In genomic region chrX:102697506-102697905, GRCh38 we compare ENCODE assay signal across 26 cellular contexts. TPM values are rescaled to one million over a fixed set of nuclear protein-coding genes. Genes with fewer than 3 reads are reported as not detected.
DNase-seq lines count a peak whose midpoint lies in the region; ATAC-seq, FAIRE-seq and TF ChIP-seq lines count a peak whose summit lies in the region.
"Had no signal": no experiment of that assay in that cellular context is flagged by ENCODE, and none has a peak within 500 bp of the region (broad histone marks: within the 10 kb centered on the region; RNA-seq: fewer than 3 reads in every experiment).

No MANE protein-coding gene starts in this region.

- no peak for TF ChIP-seq CTCF in HFFc6 (IDR thresholded peaks at IDR 0.05)
- no peak for TF ChIP-seq CTCF in endothelial cell of umbilical vein (IDR thresholded peaks at IDR 0.05; ENCODE audit: extremely low read depth in 1 of 2, insufficient read depth in 1 of 2, low read depth in 1 of 2, low read length in 2 of 2)
- TF ChIP-seq CTCF in kidney (IDR thresholded peaks at IDR 0.05; ENCODE audit: borderline replicate concordance, extremely low read depth, insufficient read depth), result no peak
- no peak for TF ChIP-seq CTCF in mesothelial cell of epicardium (IDR thresholded peaks at IDR 0.05; ENCODE audit: unreplicated experiment)

- H4K20me1 ChIP-seq in endothelial cell of umbilical vein (replicated peaks; ENCODE audit: control insufficient read depth, extremely low read depth, insufficient read depth, low read length), result no peaks in the 10 kb centered on the region

- H3K4me1 Mint-ChIP-seq in HFFc6 (ENCODE audit: low read depth) (no peaks in the 10 kb centered on the region), mesothelial cell of epicardium (no peaks in the 10 kb centered on the region)
- H3K4me1 Mint-ChIP-seq: central memory CD8-positive, alpha-beta T cell had no signal

- no peaks in the 10 kb centered on the region for H3K36me3 Mint-ChIP-seq in HFFc6 (ENCODE audit: low read depth)
- H3K36me3 Mint-ChIP-seq in mesothelial cell of epicardium, result peaks cover 4% of the 10 kb centered on the region

- dilution Hi-C loops in endothelial cell of umbilical vein (cut with MboI; ENCODE audit: extremely low pct_ligation_motif_present, low sequenced_read_pairs), result no loop called here

- no peaks in the 10 kb centered on the region for H3K27me3 ChIP-seq in endothelial cell of umbilical vein (ENCODE audit: control insufficient read depth in 2 of 2, insufficient read depth in 2 of 2, low read length in 2 of 2)
- H3K27me3 ChIP-seq: stomach, tibial artery had no signal

- intact Hi-C loops in endothelial cell of umbilical vein (cut with micrococcal nuclease) (no loop called here), kidney (cut with DNase I) (no loop called here)

- no peaks in the 10 kb centered on the region for H3K9me1 ChIP-seq in endothelial cell of umbilical vein (replicated peaks; ENCODE audit: control insufficient read depth, extremely low read depth, insufficient read depth, low read length)

- H3K27me3 Mint-ChIP-seq in HFFc6 (ENCODE audit: insufficient read depth) (no peaks in the 10 kb centered on the region), mesothelial cell of epicardium (ENCODE audit: low read depth) (no peaks in the 10 kb centered on the region)
- H3K27me3 Mint-ChIP-seq: progenitor cell of endocrine pancreas had no signal

- H3K79me2 ChIP-seq in endothelial cell of umbilical vein (ENCODE audit: control insufficient read depth, insufficient read depth, low read length), result no peaks in the 10 kb centered on the region

- ATAC-seq in HG03039 (IDR thresholded peaks at IDR 0.05; ENCODE audit: unreplicated experiment), result no peak
- ATAC-seq: HCT116, lower lobe of right lung, sciatic nerve had no signal

- H3K9me3 ChIP-seq in endothelial cell of umbilical vein (replicated peaks; ENCODE audit: control insufficient read depth, insufficient read depth, low read length) (no peaks in the 10 kb centered on the region), kidney (ENCODE audit: control insufficient read depth in 1 of 2, low read length in 2 of 2) (no peaks in the 10 kb centered on the region)
- H3K9me3 ChIP-seq: lower lobe of right lung, stomach, tibial artery had no signal

- no peak overlapping the region for H3K4me2 ChIP-seq in endothelial cell of umbilical vein (ENCODE audit: insufficient read depth, low read length)

- H3K4me3 ChIP-seq in endothelial cell of umbilical vein (replicated peaks in 1 of 3; ENCODE audit: insufficient read depth in 1 of 3, low read depth in 1 of 3, low read length in 3 of 3) (no peak overlapping the region), kidney (ENCODE audit: low read length in 2 of 2) (no peak overlapping the region)
- H3K4me3 ChIP-seq: lower lobe of right lung, SK-N-MC, stomach, tibial artery had no signal

- H3K36me3 ChIP-seq in endothelial cell of umbilical vein (ENCODE audit: control insufficient read depth in 2 of 2, extremely low read depth in 1 of 2, insufficient read depth in 2 of 2, low read length in 2 of 2) (no peaks in the 10 kb centered on the region), kidney (ENCODE audit: control insufficient read depth in 1 of 2, insufficient read depth in 2 of 2, low read length in 2 of 2) (no peaks in the 10 kb centered on the region)
- H3K36me3 ChIP-seq: lower lobe of right lung, stomach, tibial artery, WERI-Rb-1 had no signal

- H3K27ac Mint-ChIP-seq in HFFc6 (no peak overlapping the region; the same call in 1 of the 2 replicates), mesothelial cell of epicardium (no peak overlapping the region)
- H3K27ac Mint-ChIP-seq: activated naive CD4-positive, alpha-beta T cell treated with anti-CD3 and anti-CD28 coated beads for 36 hours; progenitor cell of endocrine pancreas had no signal

- CTCF ChIA-PET in endothelial cell of umbilical vein (lab: Charles Lee), result no interaction called here

- H3K9ac ChIP-seq in endothelial cell of umbilical vein (replicated peaks; ENCODE audit: extremely low read depth, insufficient read depth, low read length) (no peak overlapping the region), kidney (ENCODE audit: low read length in 2 of 2) (no peak overlapping the region)

- H3K27ac ChIP-seq in endothelial cell of umbilical vein (ENCODE audit: insufficient read depth, low read depth, low read length), result no peak overlapping the region
- H3K27ac ChIP-seq in kidney (ENCODE audit: low read depth in 2 of 2, low read length in 2 of 2), result no peak overlapping the region
- H3K27ac ChIP-seq: C4-2B, lower lobe of right lung, RWPE1, SK-N-MC, stomach, tibial artery, WERI-Rb-1 had no signal

- peak; percentile 4 for DNase-seq in HFFc6
- DNase-seq in NCI-H446 treated with DMSO at 0.1 percent for 48 hours (lab: John Stamatoyannopoulos, UW), result peak; percentile 67
- peak; percentile 35 for DNase-seq in endothelial cell of umbilical vein (ENCODE audit: low read depth, low spot score)
- no peak for DNase-seq in kidney
- DNase-seq in mesothelial cell of epicardium (ENCODE audit: low spot score in 2 of 2, unreplicated experiment in 2 of 2), result no peak
- no peak for DNase-seq in SHP77 (lab: John Stamatoyannopoulos, UW)
- DNase-seq: activated CD4-positive, alpha-beta T cell treated with anti-CD3 and anti-CD28 coated beads, Interleukin-2, amount 50 U/mL, for 1 hour; activated naive CD4-positive, alpha-beta T cell treated with anti-CD3 and anti-CD28 coated beads for 36 hours; effector CD4-positive, alpha-beta T cell; lower lobe of right lung; MM.1S; NCI-H1417 treated with DMSO at 0.1 percent for 48 hours; stimulated activated CD4-positive, alpha-beta T cell treated with anti-CD3 and anti-CD28 coated beads, Interleukin-15, amount 100 ng/mL, for 24 hours; stomach; T-helper 2 cell; tibial artery; WERI-Rb-1 had no signal

- FAIRE-seq in endothelial cell of umbilical vein (lab: Jason Lieb, UNC), result no peak
- FAIRE-seq in kidney (lab: Jason Lieb, UNC), result peak; percentile 8
- FAIRE-seq: D721Med had no signal

- no TSS peak for BruUV-seq in endothelial cell of umbilical vein (replicated peaks; lab: Mats Ljungman, UMichigan)

- TF ChIP-seq POLR2A in endothelial cell of umbilical vein (IDR thresholded peaks at IDR 0.05; ENCODE audit: low read depth, low read length), result no peak

- H2AFZ ChIP-seq in endothelial cell of umbilical vein (ENCODE audit: low read depth, low read length), result no peak overlapping the region

- H3K4me3 Mint-ChIP-seq in HFFc6, result no peak overlapping the region
- no peak overlapping the region for H3K4me3 Mint-ChIP-seq in mesothelial cell of epicardium
- H3K4me3 Mint-ChIP-seq: activated naive CD4-positive, alpha-beta T cell treated with anti-CD3 and anti-CD28 coated beads for 36 hours; central memory CD8-positive, alpha-beta T cell had no signal

- POLR2A ChIA-PET in endothelial cell of umbilical vein (lab: Charles Lee), result no interaction called here

- H3K4me1 ChIP-seq in endothelial cell of umbilical vein (ENCODE audit: control insufficient read depth, extremely low read depth, insufficient read depth, low read length) (no peaks in the 10 kb centered on the region), kidney (ENCODE audit: control insufficient read depth in 1 of 2, insufficient read depth in 1 of 2, low read depth in 1 of 2, low read length in 2 of 2) (no peaks in the 10 kb centered on the region)
- H3K4me1 ChIP-seq: lower lobe of right lung, stomach, tibial artery had no signal

- H3K9me3 Mint-ChIP-seq in HFFc6 (no peaks in the 10 kb centered on the region), mesothelial cell of epicardium (peaks cover 64% of the 10 kb centered on the region)

RNA-seq across cellular contexts. Expression of gene GPRASP2, which starts 14.7 kb away (rescaled TPM):
- 10 to 100 TPM in 4 of 6 experiments, 1 to 10 TPM in 2; 7.9 to 15.0 (median 12.4) TPM for total RNA-seq in HFFc6 (2021; fragmentation: NEBNext Ultra II Directional; extraction: Animal tissue kit (Norgen Biotek cat#: 25700))
- total RNA-seq in endothelial cell of umbilical vein (5.3 and 6.5 TPM in 2 replicates), kidney (11.4 TPM), mesothelial cell of epicardium (22.5 to 25.7 TPM (median 23.5 TPM) in 3 replicates)
- polyA plus RNA-seq in endothelial cell of umbilical vein (3.7 and 4.9 TPM in 2 replicates), kidney (ENCODE audit: insufficient read depth, low read depth, low replicate concordance) (12.4 TPM)
- 6.5 and 6.9 TPM in 2 replicates for polyA plus RNA-seq in endothelial cell of umbilical vein (2011; cell fraction: cytosol; rRNA removed)
- 7.9 and 10.0 TPM in 2 replicates for polyA plus RNA-seq in endothelial cell of umbilical vein (2011; cell fraction: nucleus; rRNA removed)
- polyA plus RNA-seq in endothelial cell of umbilical vein (2012), result 7.1 and 8.7 TPM in 2 replicates
- polyA minus RNA-seq in endothelial cell of umbilical vein, result 12.4 and 13.1 TPM in 2 replicates
- 0.31 TPM for polyA minus RNA-seq in endothelial cell of umbilical vein (2011; cell fraction: cytosol; rRNA and poly(A)+ RNA removed)
- polyA minus RNA-seq in endothelial cell of umbilical vein (2011; cell fraction: nucleus; rRNA and poly(A)+ RNA removed), result 2.1 and 2.7 TPM in 2 replicates

RNA-seq across cellular contexts. Expression of gene GPRASP3, which starts 23.0 kb away (rescaled TPM):
- total RNA-seq in HFFc6 (2021; fragmentation: NEBNext Ultra II Directional; extraction: Animal tissue kit (Norgen Biotek cat#: 25700)), result 1 to 10 TPM; 1.9 to 5.7 (median 5.4) TPM
- total RNA-seq in endothelial cell of umbilical vein, result 5.1 and 7.2 TPM in 2 replicates
- polyA plus RNA-seq in endothelial cell of umbilical vein, result 1.9 and 4.0 TPM in 2 replicates
- polyA plus RNA-seq in endothelial cell of umbilical vein (2011; cell fraction: cytosol; rRNA removed), result 2.7 and 3.9 TPM in 2 replicates
- polyA plus RNA-seq in endothelial cell of umbilical vein (2011; cell fraction: nucleus; rRNA removed), result 3.8 and 4.3 TPM in 2 replicates
- 3.9 and 5.1 TPM in 2 replicates for polyA plus RNA-seq in endothelial cell of umbilical vein (2012)
- 6.5 and 8.4 TPM in 2 replicates for polyA minus RNA-seq in endothelial cell of umbilical vein
- polyA minus RNA-seq in endothelial cell of umbilical vein (2011; cell fraction: cytosol; rRNA and poly(A)+ RNA removed), result 1.7 TPM
- 6.8 and 10.7 TPM in 2 replicates for polyA minus RNA-seq in endothelial cell of umbilical vein (2011; cell fraction: nucleus; rRNA and poly(A)+ RNA removed)
- total RNA-seq in kidney, result 4.5 TPM
- 4.3 TPM for polyA plus RNA-seq in kidney (ENCODE audit: insufficient read depth, low read depth, low replicate concordance)
- 8.4 to 10.0 TPM (median 8.5 TPM) in 3 replicates for total RNA-seq in mesothelial cell of epicardium

RNA-seq across cellular contexts. Expression of gene GPRASP1, which starts 46.2 kb away (rescaled TPM):
- total RNA-seq in HFFc6 (2021; fragmentation: NEBNext Ultra II Directional; extraction: Animal tissue kit (Norgen Biotek cat#: 25700)), result 1 to 10 TPM in 1 of 6 experiments, under 1 TPM in 5; 0.76 to 1.1 (median 0.95) TPM
- total RNA-seq in endothelial cell of umbilical vein, result 2.1 and 2.4 TPM in 2 replicates
- polyA plus RNA-seq in endothelial cell of umbilical vein, result 0.32 and 0.33 TPM in 2 replicates
- polyA plus RNA-seq in endothelial cell of umbilical vein (2011; cell fraction: cytosol; rRNA removed), result 0.23 and 0.35 TPM in 2 replicates
- 3.6 and 3.9 TPM in 2 replicates for polyA plus RNA-seq in endothelial cell of umbilical vein (2011; cell fraction: nucleus; rRNA removed)
- polyA plus RNA-seq in endothelial cell of umbilical vein (2012), result 0.52 and 0.76 TPM in 2 replicates
- polyA minus RNA-seq in endothelial cell of umbilical vein, result 0.78 and 2.2 TPM in 2 replicates
- not detected for polyA minus RNA-seq in endothelial cell of umbilical vein (2011; cell fraction: cytosol; rRNA and poly(A)+ RNA removed)
- 4.8 and 5.0 TPM in 2 replicates for polyA minus RNA-seq in endothelial cell of umbilical vein (2011; cell fraction: nucleus; rRNA and poly(A)+ RNA removed)
- 8.1 TPM for total RNA-seq in kidney
- polyA plus RNA-seq in kidney (ENCODE audit: insufficient read depth, low read depth, low replicate concordance), result 4.8 TPM
- 8.8 to 10.0 TPM (median 9.6 TPM) in 3 replicates for total RNA-seq in mesothelial cell of epicardium

Comparison
In these comparisons a context has a peak if more than half of its experiments do, and no peak if none do; other contexts are left out.
1. DNase-seq: peak in HFFc6 (single experiment), NCI-H446 treated with DMSO at 0.1 percent for 48 hours (single experiment) and endothelial cell of umbilical vein (single experiment); none in kidney (single experiment), mesothelial cell of epicardium (0 of 2) and SHP77 (0 of 2).